Comparison of ENCODE assay signal across 2 cellular contexts in the genomic region with DNA sequence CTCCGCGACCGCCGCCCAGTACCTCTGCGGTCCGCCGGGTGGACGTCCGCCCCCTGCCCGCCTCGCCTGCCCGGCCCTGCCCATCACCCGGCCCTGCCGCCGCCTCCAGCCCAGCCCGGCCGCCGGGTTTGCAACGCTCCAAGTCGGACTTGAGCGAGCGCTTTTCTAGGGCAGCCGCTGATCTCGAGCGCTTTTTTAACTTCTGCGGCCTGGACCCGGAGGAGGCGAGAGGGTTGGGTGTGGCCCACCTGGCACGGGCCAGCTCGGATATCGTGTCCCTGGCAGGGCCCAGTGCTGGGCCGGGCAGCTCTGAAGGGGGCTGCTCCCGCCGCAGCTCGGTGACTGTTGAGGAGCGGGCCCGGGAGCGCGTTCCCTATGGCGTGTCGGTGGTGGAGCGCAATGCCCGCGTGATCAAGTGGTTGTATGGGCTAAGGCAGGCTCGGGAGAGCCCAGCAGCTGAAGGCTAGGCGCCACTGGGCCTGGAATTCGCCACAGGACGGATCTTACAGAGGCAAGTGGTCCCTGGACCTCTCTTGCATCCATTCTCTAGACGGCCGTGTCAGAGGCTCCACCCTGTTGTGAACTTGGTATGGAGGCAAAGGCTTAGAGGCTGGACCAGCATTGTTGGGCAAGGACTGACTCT.
TF ChIP-seq lines count a peak whose summit lies in the region.

No MANE protein-coding gene starts in this region.

TF ChIP-seq in HCT116, 20 proteins besides CTCF, POLR2A, EP300 and RAD21 (continued from another document):
- TF ChIP-seq, protein P1, sequence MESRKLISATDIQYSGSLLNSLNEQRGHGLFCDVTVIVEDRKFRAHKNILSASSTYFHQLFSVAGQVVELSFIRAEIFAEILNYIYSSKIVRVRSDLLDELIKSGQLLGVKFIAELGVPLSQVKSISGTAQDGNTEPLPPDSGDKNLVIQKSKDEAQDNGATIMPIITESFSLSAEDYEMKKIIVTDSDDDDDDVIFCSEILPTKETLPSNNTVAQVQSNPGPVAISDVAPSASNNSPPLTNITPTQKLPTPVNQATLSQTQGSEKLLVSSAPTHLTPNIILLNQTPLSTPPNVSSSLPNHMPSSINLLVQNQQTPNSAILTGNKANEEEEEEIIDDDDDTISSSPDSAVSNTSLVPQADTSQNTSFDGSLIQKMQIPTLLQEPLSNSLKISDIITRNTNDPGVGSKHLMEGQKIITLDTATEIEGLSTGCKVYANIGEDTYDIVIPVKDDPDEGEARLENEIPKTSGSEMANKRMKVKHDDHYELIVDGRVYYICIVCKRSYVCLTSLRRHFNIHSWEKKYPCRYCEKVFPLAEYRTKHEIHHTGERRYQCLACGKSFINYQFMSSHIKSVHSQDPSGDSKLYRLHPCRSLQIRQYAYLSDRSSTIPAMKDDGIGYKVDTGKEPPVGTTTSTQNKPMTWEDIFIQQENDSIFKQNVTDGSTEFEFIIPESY (IDR thresholded peaks at IDR 0.05; ENCODE audit: extremely low read depth, insufficient replicate concordance, low read length): no peak
- TF ChIP-seq ELF1 (IDR thresholded peaks at IDR 0.05; ENCODE audit: borderline replicate concordance, low read depth) (no peak), CEBPB (IDR thresholded peaks at IDR 0.05; ENCODE audit: low read depth) (no peak), ZNF274 (IDR thresholded peaks at IDR 0.05; ENCODE audit: low read depth, low read length) (no peak), SP1 (IDR thresholded peaks at IDR 0.05; ENCODE audit: low read depth) (no peak), EZH2 (IDR thresholded peaks at IDR 0.05) (no peak), TCF7L2 (IDR thresholded peaks at IDR 0.05; ENCODE audit: borderline replicate concordance, extremely low read depth, insufficient read depth, insufficient read length) (no peak), JUND (IDR thresholded peaks at IDR 0.05) (no peak), SIN3A (IDR thresholded peaks at IDR 0.05; ENCODE audit: low read depth) (no peak), ATF3 (IDR thresholded peaks at IDR 0.05) (no peak), CBX3 (IDR thresholded peaks at IDR 0.05; ENCODE audit: low read depth) (no peak), SRF (IDR thresholded peaks at IDR 0.05; ENCODE audit: low read depth) (no peak), EZH2phosphoT487 (IDR thresholded peaks at IDR 0.05; ENCODE audit: borderline replicate concordance) (no peak), EGR1 (IDR thresholded peaks at IDR 0.05; ENCODE audit: low read depth) (no peak), POLR2AphosphoS5 (IDR thresholded peaks at IDR 0.05; ENCODE audit: low read depth, low read length) (no peak)
- TF ChIP-seq, protein P2, sequence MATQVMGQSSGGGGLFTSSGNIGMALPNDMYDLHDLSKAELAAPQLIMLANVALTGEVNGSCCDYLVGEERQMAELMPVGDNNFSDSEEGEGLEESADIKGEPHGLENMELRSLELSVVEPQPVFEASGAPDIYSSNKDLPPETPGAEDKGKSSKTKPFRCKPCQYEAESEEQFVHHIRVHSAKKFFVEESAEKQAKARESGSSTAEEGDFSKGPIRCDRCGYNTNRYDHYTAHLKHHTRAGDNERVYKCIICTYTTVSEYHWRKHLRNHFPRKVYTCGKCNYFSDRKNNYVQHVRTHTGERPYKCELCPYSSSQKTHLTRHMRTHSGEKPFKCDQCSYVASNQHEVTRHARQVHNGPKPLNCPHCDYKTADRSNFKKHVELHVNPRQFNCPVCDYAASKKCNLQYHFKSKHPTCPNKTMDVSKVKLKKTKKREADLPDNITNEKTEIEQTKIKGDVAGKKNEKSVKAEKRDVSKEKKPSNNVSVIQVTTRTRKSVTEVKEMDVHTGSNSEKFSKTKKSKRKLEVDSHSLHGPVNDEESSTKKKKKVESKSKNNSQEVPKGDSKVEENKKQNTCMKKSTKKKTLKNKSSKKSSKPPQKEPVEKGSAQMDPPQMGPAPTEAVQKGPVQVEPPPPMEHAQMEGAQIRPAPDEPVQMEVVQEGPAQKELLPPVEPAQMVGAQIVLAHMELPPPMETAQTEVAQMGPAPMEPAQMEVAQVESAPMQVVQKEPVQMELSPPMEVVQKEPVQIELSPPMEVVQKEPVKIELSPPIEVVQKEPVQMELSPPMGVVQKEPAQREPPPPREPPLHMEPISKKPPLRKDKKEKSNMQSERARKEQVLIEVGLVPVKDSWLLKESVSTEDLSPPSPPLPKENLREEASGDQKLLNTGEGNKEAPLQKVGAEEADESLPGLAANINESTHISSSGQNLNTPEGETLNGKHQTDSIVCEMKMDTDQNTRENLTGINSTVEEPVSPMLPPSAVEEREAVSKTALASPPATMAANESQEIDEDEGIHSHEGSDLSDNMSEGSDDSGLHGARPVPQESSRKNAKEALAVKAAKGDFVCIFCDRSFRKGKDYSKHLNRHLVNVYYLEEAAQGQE (IDR thresholded peaks at IDR 0.05; ENCODE audit: low read depth): no peak

TF ChIP-seq in WTC11, 78 proteins besides CTCF, POLR2A, EP300 and RAD21 (continued from another document):
- no peak for TF ChIP-seq AFF4 (CRISPR knock-in tag; IDR thresholded peaks at IDR 0.05; ENCODE audit: borderline replicate concordance)
- TF ChIP-seq NR3C1 (CRISPR knock-in tag; conservative IDR thresholded peaks at IDR 0.05; ENCODE audit: low read depth): no peak
- no peak for TF ChIP-seq ZNF396 (CRISPR knock-in tag; IDR thresholded peaks at IDR 0.05; ENCODE audit: borderline replicate concordance)
- TF ChIP-seq ZNF423 (CRISPR knock-in tag; IDR thresholded peaks at IDR 0.05): no peak
- no peak for TF ChIP-seq GTF2I (CRISPR knock-in tag; conservative IDR thresholded peaks at IDR 0.05)
- no peak for TF ChIP-seq ESRRA (CRISPR knock-in tag; IDR thresholded peaks at IDR 0.05; ENCODE audit: borderline replicate concordance)
- TF ChIP-seq NR2C2 (CRISPR knock-in tag; IDR thresholded peaks at IDR 0.05): no peak
